In genomic region chr10:74040200-74041126, GRCh38 we compare ENCODE assay signal across 10 cellular contexts. TPM values are rescaled to one million over a fixed set of nuclear protein-coding genes. Genes with fewer than 3 reads are reported as not detected.
DNase-seq lines count a peak whose midpoint lies in the region; ATAC-seq and TF ChIP-seq lines count a peak whose summit lies in the region.
"Had no signal": no experiment of that assay in that cellular context is flagged by ENCODE, and none has a peak within 500 bp of the region (broad histone marks: within the 10 kb centered on the region; RNA-seq: fewer than 3 reads in every experiment).

No MANE protein-coding gene starts in this region.

- 50 to 77% methylated on average over 1 to 3 of the region's 3 CpGs for WGBS in transverse colon (ENCODE audit: low coverage in 1 of 2), 2 donors

- intact Hi-C loops in transverse colon (cut with DNase I; ENCODE audit: low total_unique reads), result no loop called here

- H3K27me3 Mint-ChIP-seq in activated naive CD4-positive, alpha-beta T cell treated with anti-CD3 and anti-CD28 coated beads, Interleukin-2, amount 50 U/mL, for 24 hours, result no peaks in the 10 kb centered on the region
- no peaks in the 10 kb centered on the region for H3K27me3 Mint-ChIP-seq in nephron progenitor cell (ENCODE audit: low read depth, poor library complexity)

- H3K4me3 Mint-ChIP-seq in activated naive CD4-positive, alpha-beta T cell treated with anti-CD3 and anti-CD28 coated beads, Interleukin-2, amount 50 U/mL, for 24 hours, result no peak overlapping the region
- H3K4me3 Mint-ChIP-seq in nephron progenitor cell, result no peak overlapping the region

- no peaks in the 10 kb centered on the region for H3K9me3 ChIP-seq in transverse colon

- H3K4me3 ChIP-seq in brain microvascular endothelial cell (ENCODE audit: low read depth, low read length) (no peak overlapping the region), transverse colon (no peak overlapping the region)

- H3K27me3 ChIP-seq in brain microvascular endothelial cell (replicated peaks) (no peaks in the 10 kb centered on the region), transverse colon (no peaks in the 10 kb centered on the region)

- peaks cover 11% of the 10 kb centered on the region for H3K4me1 Mint-ChIP-seq in activated naive CD4-positive, alpha-beta T cell treated with anti-CD3 and anti-CD28 coated beads, Interleukin-2, amount 50 U/mL, for 24 hours
- H3K4me1 Mint-ChIP-seq in nephron progenitor cell, result peaks cover 19% of the 10 kb centered on the region

- H3K27ac Mint-ChIP-seq in activated naive CD4-positive, alpha-beta T cell treated with anti-CD3 and anti-CD28 coated beads, Interleukin-2, amount 50 U/mL, for 24 hours, result peak overlapping the region; percentile 25
- peak overlapping the region; percentile 84 for H3K27ac Mint-ChIP-seq in nephron progenitor cell

- ATAC-seq in HG02870 (IDR thresholded peaks at IDR 0.05; ENCODE audit: unreplicated experiment), result no peak

- H3K36me3 ChIP-seq in brain microvascular endothelial cell (replicated peaks) (peaks cover 43% of the 10 kb centered on the region), transverse colon (peaks cover 0 to 18% (median 8%) of the 10 kb centered on the region in 4 donors)

- TF ChIP-seq POLR2A in transverse colon (IDR thresholded peaks at IDR 0.05), result no peak

- H3K36me3 Mint-ChIP-seq in activated naive CD4-positive, alpha-beta T cell treated with anti-CD3 and anti-CD28 coated beads, Interleukin-2, amount 50 U/mL, for 24 hours, result peaks cover 4% of the 10 kb centered on the region
- peaks cover 51% of the 10 kb centered on the region for H3K36me3 Mint-ChIP-seq in nephron progenitor cell (ENCODE audit: low read depth)

- no peak for TF ChIP-seq EP300 in transverse colon (IDR thresholded peaks at IDR 0.05; ENCODE audit: low read depth)

- in situ Hi-C loops in brain microvascular endothelial cell (cut with HindIII; ENCODE audit: low pct_ligation_motif_present, low sequenced_read_pairs) (no loop called here), transverse colon (cut with MboI; ENCODE audit: low pct_ligation_motif_present in 1 of 4, low pct_unique_long_range_greater_than_20kb in 1 of 4, low sequenced_read_pairs in 3 of 4) (no loop called here)

- no peaks in the 10 kb centered on the region for H3K9me3 Mint-ChIP-seq in activated naive CD4-positive, alpha-beta T cell treated with anti-CD3 and anti-CD28 coated beads, Interleukin-2, amount 50 U/mL, for 24 hours
- H3K9me3 Mint-ChIP-seq in nephron progenitor cell, result no peaks in the 10 kb centered on the region

- H3K4me1 ChIP-seq in transverse colon, result peaks cover 4 to 26% (median 20%) of the 10 kb centered on the region in 4 donors

- H3K27ac ChIP-seq in brain microvascular endothelial cell (peak overlapping the region; percentile 20), transverse colon (peak overlapping the region; percentile 58 to 82 (median 68))

- DNase-seq in activated naive CD4-positive, alpha-beta T cell (lab: John Stamatoyannopoulos, UW), result no peak
- DNase-seq in brain microvascular endothelial cell (no peak), nephron progenitor cell (no peak), transverse colon (no peak), MV-4-11 (lab: John Stamatoyannopoulos, UW) (no peak)
- DNase-seq in activated CD4-positive, alpha-beta T cell treated with anti-CD3 and anti-CD28 coated beads, Interleukin-2, amount 50 U/mL, for 48 hours, result no peak
- DNase-seq: ACHN, posterior cingulate gyrus had no signal

- TF ChIP-seq CTCF in brain microvascular endothelial cell (IDR thresholded peaks at IDR 0.05; ENCODE audit: low read depth, low read length, missing control alignments) (no peak), nephron progenitor cell (IDR thresholded peaks at IDR 0.05) (no peak), transverse colon (IDR thresholded peaks at IDR 0.05) (no peak)

RNA-seq across cellular contexts. Expression of gene VCL, which starts 42.5 kb away (rescaled TPM):
- total RNA-seq in transverse colon, result 100 to 1,000 TPM in 3 of 4 donors, 10 to 100 TPM in 1; 96.1 to 133 (median 120) TPM
